Comparison of ENCODE assay signal across 1 cellular context in genomic region chr16:68085259-68086071, GRCh38.
A peak's percentile ranks its signal among the peaks of the same experiment; 100 is the strongest.
TF ChIP-seq lines count a peak whose summit lies in the region.

Gene NFATC3, plus strand, starts transcription at chr16:68085370. Its CDS starts 312 bp downstream, at chr16:68085682.

TF ChIP-seq in HepG2, 621 proteins besides CTCF, POLR2A, EP300 and RAD21 (continued from another document and continues in another):
- TF ChIP-seq ZNF574 (CRISPR knock-in tag; IDR thresholded peaks at IDR 0.05) (peak; percentile 62), ZNF276 (CRISPR knock-in tag; IDR thresholded peaks at IDR 0.05; ENCODE audit: low read depth) (no peak; the same call in 1 of the 2 replicates), ZNF253 (CRISPR knock-in tag; IDR thresholded peaks at IDR 0.05; ENCODE audit: borderline replicate concordance) (no peak), GABPA (IDR thresholded peaks at IDR 0.05; ENCODE audit: low read depth, low read length) (no peak), GABPA (CRISPR knock-in tag; IDR thresholded peaks at IDR 0.05; ENCODE audit: low read depth) (no peak), SMAD9 (CRISPR knock-in tag; IDR thresholded peaks at IDR 0.05) (no peak), ZNF207 (IDR thresholded peaks at IDR 0.05; ENCODE audit: borderline replicate concordance) (no peak), ZNF264 (CRISPR knock-in tag; IDR thresholded peaks at IDR 0.05) (no peak), MAF1 (CRISPR knock-in tag; IDR thresholded peaks at IDR 0.05; ENCODE audit: borderline replicate concordance) (no peak), HMG20A (CRISPR knock-in tag; IDR thresholded peaks at IDR 0.05; ENCODE audit: borderline replicate concordance) (no peak), ATF1 (CRISPR knock-in tag; IDR thresholded peaks at IDR 0.05) (no peak), ZFAT (CRISPR knock-in tag; conservative IDR thresholded peaks at IDR 0.05) (no peak), BORCS8-MEF2B (CRISPR knock-in tag; IDR thresholded peaks at IDR 0.05) (no peak; the same call in 1 of the 2 replicates), NFAT5 (CRISPR knock-in tag; IDR thresholded peaks at IDR 0.05) (peak; percentile 52; the same call in 1 of the 2 replicates), RORA (CRISPR knock-in tag; IDR thresholded peaks at IDR 0.05) (no peak), ZHX1 (CRISPR knock-in tag; IDR thresholded peaks at IDR 0.05; ENCODE audit: low read depth) (no peak), E2F1 (CRISPR knock-in tag; IDR thresholded peaks at IDR 0.05) (no peak; the same call in 1 of the 2 replicates), NCOA1 (CRISPR knock-in tag; IDR thresholded peaks at IDR 0.05) (no peak; the same call in 1 of the 2 replicates), ZNF652 (CRISPR knock-in tag; IDR thresholded peaks at IDR 0.05; ENCODE audit: borderline replicate concordance, low read depth) (no peak), CERS6 (CRISPR knock-in tag; IDR thresholded peaks at IDR 0.05) (no peak), BCLAF1 (IDR thresholded peaks at IDR 0.05) (no peak), CBX2 (IDR thresholded peaks at IDR 0.05; ENCODE audit: low read depth, low read length) (no peak), CBX2 (CRISPR knock-in tag; IDR thresholded peaks at IDR 0.05; ENCODE audit: low read depth) (no peak), THRA (CRISPR knock-in tag; IDR thresholded peaks at IDR 0.05; ENCODE audit: borderline replicate concordance) (no peak), ZNF354B (CRISPR knock-in tag; IDR thresholded peaks at IDR 0.05) (no peak), THAP9 (CRISPR knock-in tag; IDR thresholded peaks at IDR 0.05; ENCODE audit: borderline replicate concordance) (no peak), ZNF704 (CRISPR knock-in tag; IDR thresholded peaks at IDR 0.05; ENCODE audit: borderline replicate concordance) (no peak)
